ENCODE assay signal across 1 cellular context in the genomic region with DNA sequence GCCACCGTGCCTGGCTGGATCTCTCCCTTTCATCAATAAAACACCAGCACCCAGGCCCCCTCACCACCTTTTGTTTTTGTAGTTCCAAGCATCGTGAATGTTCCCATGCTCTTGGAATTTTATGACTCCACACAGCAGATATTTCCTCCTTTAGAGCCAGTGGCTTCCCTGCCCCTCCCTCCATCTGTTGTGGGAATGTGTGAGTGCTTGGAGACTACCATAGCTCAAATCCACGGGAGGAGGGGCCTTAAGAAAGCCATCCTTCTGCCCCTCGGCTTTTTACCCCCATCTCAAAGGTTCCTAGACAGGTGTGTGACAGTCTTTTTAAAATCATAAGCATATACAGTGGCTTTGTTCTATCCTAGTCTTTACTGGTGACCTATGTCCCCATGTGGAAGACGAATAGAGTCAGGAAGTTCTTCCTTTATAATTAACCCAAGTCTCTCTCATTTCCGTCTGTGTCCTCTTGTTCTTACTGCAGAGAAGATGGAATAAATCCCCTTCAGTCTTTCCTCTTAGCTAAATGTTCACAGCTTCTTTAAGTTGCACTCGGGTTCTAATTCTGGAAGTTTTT.
TF ChIP-seq lines count a peak whose summit lies in the region.

No MANE protein-coding gene starts in this region.

TF ChIP-seq in K562, 482 proteins besides CTCF, POLR2A, EP300 and RAD21 (continued from another document):
- TF ChIP-seq ADNP (tag; IDR thresholded peaks at IDR 0.05) (no peak), PCBP1 (IDR thresholded peaks at IDR 0.05; ENCODE audit: low read depth, low read length, poor library complexity, severe bottlenecking) (no peak), ELF4 (CRISPR knock-in tag; IDR thresholded peaks at IDR 0.05) (no peak), RFX7 (CRISPR knock-in tag; IDR thresholded peaks at IDR 0.05) (no peak), CBX1 (IDR thresholded peaks at IDR 0.05; ENCODE audit: low read depth) (no peak), ZBTB7A (IDR thresholded peaks at IDR 0.05; ENCODE audit: borderline replicate concordance, control insufficient read depth, low read depth, low read length) (no peak), TAF1 (IDR thresholded peaks at IDR 0.05; ENCODE audit: control insufficient read depth, extremely low read depth, insufficient read depth, low read length, severe bottlenecking) (no peak), CCNT2 (IDR thresholded peaks at IDR 0.05; ENCODE audit: borderline replicate concordance, extremely low read depth, insufficient read length, low read depth, low read length) (no peak), ZNF561 (CRISPR knock-in tag; conservative IDR thresholded peaks at IDR 0.05) (no peak), HDAC6 (IDR thresholded peaks at IDR 0.05; ENCODE audit: low read depth, low read length) (no peak), ETV6 (IDR thresholded peaks at IDR 0.05; ENCODE audit: borderline replicate concordance in 1 of 2, low read depth in 2 of 2, low read length in 1 of 2) (no peak), ETV6 (CRISPR knock-in tag; IDR thresholded peaks at IDR 0.05; ENCODE audit: borderline replicate concordance) (no peak), CBX5 (IDR thresholded peaks at IDR 0.05; ENCODE audit: borderline replicate concordance, low read depth) (no peak), KHSRP (IDR thresholded peaks at IDR 0.05) (no peak)
- TF ChIP-seq, protein P1, sequence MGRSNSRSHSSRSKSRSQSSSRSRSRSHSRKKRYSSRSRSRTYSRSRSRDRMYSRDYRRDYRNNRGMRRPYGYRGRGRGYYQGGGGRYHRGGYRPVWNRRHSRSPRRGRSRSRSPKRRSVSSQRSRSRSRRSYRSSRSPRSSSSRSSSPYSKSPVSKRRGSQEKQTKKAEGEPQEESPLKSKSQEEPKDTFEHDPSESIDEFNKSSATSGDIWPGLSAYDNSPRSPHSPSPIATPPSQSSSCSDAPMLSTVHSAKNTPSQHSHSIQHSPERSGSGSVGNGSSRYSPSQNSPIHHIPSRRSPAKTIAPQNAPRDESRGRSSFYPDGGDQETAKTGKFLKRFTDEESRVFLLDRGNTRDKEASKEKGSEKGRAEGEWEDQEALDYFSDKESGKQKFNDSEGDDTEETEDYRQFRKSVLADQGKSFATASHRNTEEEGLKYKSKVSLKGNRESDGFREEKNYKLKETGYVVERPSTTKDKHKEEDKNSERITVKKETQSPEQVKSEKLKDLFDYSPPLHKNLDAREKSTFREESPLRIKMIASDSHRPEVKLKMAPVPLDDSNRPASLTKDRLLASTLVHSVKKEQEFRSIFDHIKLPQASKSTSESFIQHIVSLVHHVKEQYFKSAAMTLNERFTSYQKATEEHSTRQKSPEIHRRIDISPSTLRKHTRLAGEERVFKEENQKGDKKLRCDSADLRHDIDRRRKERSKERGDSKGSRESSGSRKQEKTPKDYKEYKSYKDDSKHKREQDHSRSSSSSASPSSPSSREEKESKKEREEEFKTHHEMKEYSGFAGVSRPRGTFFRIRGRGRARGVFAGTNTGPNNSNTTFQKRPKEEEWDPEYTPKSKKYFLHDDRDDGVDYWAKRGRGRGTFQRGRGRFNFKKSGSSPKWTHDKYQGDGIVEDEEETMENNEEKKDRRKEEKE (IDR thresholded peaks at IDR 0.05; ENCODE audit: borderline replicate concordance in 1 of 2, control insufficient read depth in 1 of 2, low read depth in 2 of 2, low read length in 1 of 2): no peak
- TF ChIP-seq, protein P2, sequence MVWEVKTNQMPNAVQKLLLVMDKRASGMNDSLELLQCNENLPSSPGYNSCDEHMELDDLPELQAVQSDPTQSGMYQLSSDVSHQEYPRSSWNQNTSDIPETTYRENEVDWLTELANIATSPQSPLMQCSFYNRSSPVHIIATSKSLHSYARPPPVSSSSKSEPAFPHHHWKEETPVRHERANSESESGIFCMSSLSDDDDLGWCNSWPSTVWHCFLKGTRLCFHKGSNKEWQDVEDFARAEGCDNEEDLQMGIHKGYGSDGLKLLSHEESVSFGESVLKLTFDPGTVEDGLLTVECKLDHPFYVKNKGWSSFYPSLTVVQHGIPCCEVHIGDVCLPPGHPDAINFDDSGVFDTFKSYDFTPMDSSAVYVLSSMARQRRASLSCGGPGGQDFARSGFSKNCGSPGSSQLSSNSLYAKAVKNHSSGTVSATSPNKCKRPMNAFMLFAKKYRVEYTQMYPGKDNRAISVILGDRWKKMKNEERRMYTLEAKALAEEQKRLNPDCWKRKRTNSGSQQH (CRISPR knock-in tag; IDR thresholded peaks at IDR 0.05): no peak
- TF ChIP-seq, protein P3, sequence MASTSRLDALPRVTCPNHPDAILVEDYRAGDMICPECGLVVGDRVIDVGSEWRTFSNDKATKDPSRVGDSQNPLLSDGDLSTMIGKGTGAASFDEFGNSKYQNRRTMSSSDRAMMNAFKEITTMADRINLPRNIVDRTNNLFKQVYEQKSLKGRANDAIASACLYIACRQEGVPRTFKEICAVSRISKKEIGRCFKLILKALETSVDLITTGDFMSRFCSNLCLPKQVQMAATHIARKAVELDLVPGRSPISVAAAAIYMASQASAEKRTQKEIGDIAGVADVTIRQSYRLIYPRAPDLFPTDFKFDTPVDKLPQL (IDR thresholded peaks at IDR 0.05; ENCODE audit: extremely low read depth, insufficient read length): no peak
